12 cellular contexts compared by ENCODE assay signal in genomic region chr1:2025491-2025981, GRCh38. TPM values are rescaled to one million over a fixed set of nuclear protein-coding genes. Genes with fewer than 3 reads are reported as not detected.
DNase-seq lines count a peak whose midpoint lies in the region; ATAC-seq and TF ChIP-seq lines count a peak whose summit lies in the region.
"Had no signal": no experiment of that assay in that cellular context is flagged by ENCODE, and none has a peak within 500 bp of the region (broad histone marks: within the 10 kb centered on the region; RNA-seq: fewer than 3 reads in every experiment).

No MANE protein-coding gene starts in this region.

- H3K27ac Mint-ChIP-seq in natural killer cell = no peak overlapping the region
- H3K27ac Mint-ChIP-seq in natural killer cell treated with Interleukin-12 subunit alpha and Interleukin-12 subunit beta and Interleukin-15 and Interleukin-18, amount 100 ng/mL, for 72 hours = no peak overlapping the region
- H3K27ac Mint-ChIP-seq: CD4-positive, CD25-positive, alpha-beta regulatory T cell; memory B cell had no signal

- H3K36me3 Mint-ChIP-seq in natural killer cell = no peaks in the 10 kb centered on the region
- H3K36me3 Mint-ChIP-seq in natural killer cell treated with Interleukin-12 subunit alpha and Interleukin-12 subunit beta and Interleukin-15 and Interleukin-18, amount 100 ng/mL, for 72 hours = no peaks in the 10 kb centered on the region
- H3K36me3 Mint-ChIP-seq: CD4-positive, CD25-positive, alpha-beta regulatory T cell; memory B cell had no signal

- no peaks in the 10 kb centered on the region for H3K4me1 Mint-ChIP-seq in natural killer cell
- H3K4me1 Mint-ChIP-seq in natural killer cell treated with Interleukin-12 subunit alpha and Interleukin-12 subunit beta and Interleukin-15 and Interleukin-18, amount 100 ng/mL, for 72 hours (ENCODE audit: low read depth in 2 of 2) = no peaks in the 10 kb centered on the region
- H3K4me1 Mint-ChIP-seq: memory B cell had no signal

- no peak overlapping the region for H3K4me3 Mint-ChIP-seq in natural killer cell
- no peak overlapping the region for H3K4me3 Mint-ChIP-seq in natural killer cell treated with Interleukin-12 subunit alpha and Interleukin-12 subunit beta and Interleukin-15 and Interleukin-18, amount 100 ng/mL, for 72 hours
- H3K4me3 Mint-ChIP-seq: activated T-cell treated with anti-CD3 and anti-CD28 coated beads, Interleukin-2, amount 50 U/mL, for 4 hours; memory B cell had no signal

- no peaks in the 10 kb centered on the region for H3K9me3 Mint-ChIP-seq in natural killer cell
- no peaks in the 10 kb centered on the region for H3K9me3 Mint-ChIP-seq in natural killer cell treated with Interleukin-12 subunit alpha and Interleukin-12 subunit beta and Interleukin-15 and Interleukin-18, amount 100 ng/mL, for 72 hours
- H3K9me3 Mint-ChIP-seq: activated T-cell treated with anti-CD3 and anti-CD28 coated beads, Interleukin-2, amount 50 U/mL, for 4 hours; memory B cell had no signal

- in situ Hi-C loops in transverse colon (cut with MboI; ENCODE audit: low pct_ligation_motif_present in 1 of 4, low pct_unique_long_range_greater_than_20kb in 1 of 4, low sequenced_read_pairs in 3 of 4) = no loop called here

- no peak for TF ChIP-seq EP300 in transverse colon (IDR thresholded peaks at IDR 0.05; ENCODE audit: low read depth)

- H3K27ac ChIP-seq in transverse colon (peak overlapping the region in 1 of 4 donors; percentile 12), tibial artery (no peak overlapping the region)
- H3K27ac ChIP-seq: VCaP had no signal

- intact Hi-C loops in natural killer cell (cut with micrococcal nuclease) = no loop called here
- intact Hi-C loops in transverse colon (cut with DNase I; ENCODE audit: low total_unique reads) = loop anchor here (10.0 kb wide), 1 partner anchor 71 kb away; no protein-coding TSS in a partner anchor
- intact Hi-C loops in tibial artery (cut with DNase I; ENCODE audit: low total_unique reads) = no loop called here

- no peaks in the 10 kb centered on the region for H3K36me3 ChIP-seq in transverse colon
- H3K36me3 ChIP-seq in tibial artery = no peaks in the 10 kb centered on the region

- H3K9me3 ChIP-seq in transverse colon (no peaks in the 10 kb centered on the region), tibial artery (no peaks in the 10 kb centered on the region)

- no peaks in the 10 kb centered on the region for H3K4me1 ChIP-seq in transverse colon
- H3K4me1 ChIP-seq in tibial artery = peaks cover 0 to 9% (median 0%) of the 10 kb centered on the region in 4 donors

- TF ChIP-seq POLR2A in transverse colon (IDR thresholded peaks at IDR 0.05) = no peak

- peak in 2 of 3 donors; percentile 29 to 48 for ATAC-seq in natural killer cell
- no peak for ATAC-seq in natural killer cell treated with Interleukin-12 subunit alpha and Interleukin-12 subunit beta and Interleukin-15 and Interleukin-18, amount 100 ng/mL, for 72 hours

- 62% methylated on average over 20 of the region's 39 CpGs; no CpG with 5 or more reads in 1 of the 2 donors for WGBS in transverse colon (ENCODE audit: low coverage in 1 of 2), 2 donors

- H3K27me3 Mint-ChIP-seq in natural killer cell (ENCODE audit: low read depth in 2 of 2) = peaks cover 7 to 18% of the 10 kb centered on the region in 2 donors
- peaks cover 6 to 12% of the 10 kb centered on the region in 2 donors for H3K27me3 Mint-ChIP-seq in natural killer cell treated with Interleukin-12 subunit alpha and Interleukin-12 subunit beta and Interleukin-15 and Interleukin-18, amount 100 ng/mL, for 72 hours

- no peak for DNase-seq in natural killer cell
- DNase-seq in natural killer cell treated with Interleukin-12 subunit alpha and Interleukin-12 subunit beta and Interleukin-15 and Interleukin-18, amount 100 ng/mL, for 72 hours (ENCODE audit: low spot score) = no peak
- DNase-seq in UCSD-AML1 (lab: John Stamatoyannopoulos, UW; ENCODE audit: unreplicated experiment) = peak; percentile 77
- peak; percentile 45 for DNase-seq in hepatic stellate cell (ENCODE audit: low spot score)
- peak; percentile 27 for DNase-seq in transverse colon
- no peak for DNase-seq in NCI-H1092 treated with DMSO at 0.1 percent for 48 hours (lab: John Stamatoyannopoulos, UW)
- DNase-seq in germinal center (ENCODE audit: low spot score) = no peak
- DNase-seq in tibial artery = no peak
- DNase-seq: activated T-cell treated with anti-CD3 and anti-CD28 coated beads, Interleukin-2, amount 50 U/mL, for 4 hours had no signal

- TF ChIP-seq CTCF in natural killer cell (IDR thresholded peaks at IDR 0.05) (no peak), transverse colon (IDR thresholded peaks at IDR 0.05) (no peak), tibial artery (IDR thresholded peaks at IDR 0.05) (no peak)

- H3K4me3 ChIP-seq in transverse colon (peak overlapping the region in 1 of 4 donors; percentile 3), tibial artery (no peak overlapping the region)

- H3K27me3 ChIP-seq in transverse colon = peaks cover 44% of the 10 kb centered on the region
- H3K27me3 ChIP-seq in tibial artery = peaks cover 0 to 87% of the 10 kb centered on the region in 2 donors

RNA-seq across cellular contexts. Expression of gene GABRD, which starts 6.4 kb away (rescaled TPM):
- total RNA-seq in natural killer cell (under 1 TPM in 2 of 3 donors, not detected in 1; 0.19 to 0.33 TPM), transverse colon (not detected)
- total RNA-seq in natural killer cell treated with Interleukin-12 subunit alpha and Interleukin-12 subunit beta and Interleukin-15 and Interleukin-18, amount 100 ng/mL, for 72 hours = not detected
- total RNA-seq: activated T-cell treated with anti-CD3 and anti-CD28 coated beads, Interleukin-2, amount 50 U/mL, for 4 hours had no signal

RNA-seq across cellular contexts. Expression of gene CFAP74, which starts 21.9 kb away (rescaled TPM):
- total RNA-seq in natural killer cell = not detected
- total RNA-seq in natural killer cell treated with Interleukin-12 subunit alpha and Interleukin-12 subunit beta and Interleukin-15 and Interleukin-18, amount 100 ng/mL, for 72 hours = not detected
- total RNA-seq in transverse colon = not detected
- total RNA-seq: activated T-cell treated with anti-CD3 and anti-CD28 coated beads, Interleukin-2, amount 50 U/mL, for 4 hours; CD4-positive, CD25-positive, alpha-beta regulatory T cell had no signal

RNA-seq across cellular contexts. Expression of gene PRKCZ, which starts 24.7 kb away (rescaled TPM):
- total RNA-seq in natural killer cell (10 to 100 TPM; 25.1 to 37.1 (median 30.5) TPM), transverse colon (10 to 100 TPM; 48.6 to 96.7 (median 54.4) TPM)
- total RNA-seq in natural killer cell treated with Interleukin-12 subunit alpha and Interleukin-12 subunit beta and Interleukin-15 and Interleukin-18, amount 100 ng/mL, for 72 hours = 10 to 100 TPM; 10.8 to 13.2 TPM

Comparison
In these comparisons a context has a peak if more than half of its experiments do, and no peak if none do; other contexts are left out.
1. ATAC-seq: peak in natural killer cell (2 of 3); none in natural killer cell treated with Interleukin-12 subunit alpha and Interleukin-12 subunit beta and Interleukin-15 and Interleukin-18, amount 100 ng/mL, for 72 hours (0 of 2).
2. DNase-seq: peak in UCSD-AML1 (single experiment), hepatic stellate cell (single experiment) and transverse colon (single experiment); none in natural killer cell (single experiment), natural killer cell treated with Interleukin-12 subunit alpha and Interleukin-12 subunit beta and Interleukin-15 and Interleukin-18, amount 100 ng/mL, for 72 hours (single experiment), NCI-H1092 treated with DMSO at 0.1 percent for 48 hours (single experiment), germinal center (single experiment) and tibial artery (0 of 2).